Comparison of ENCODE assay signal across 12 cellular contexts in genomic region chr19:42474743-42475142, GRCh38. TPM values are rescaled to one million over a fixed set of nuclear protein-coding genes. Genes with fewer than 3 reads are reported as not detected.
"Had no signal": no experiment of that assay in that cellular context is flagged by ENCODE, and none has a peak within 500 bp of the region (broad histone marks: within the 10 kb centered on the region; RNA-seq: fewer than 3 reads in every experiment).

No MANE protein-coding gene starts in this region.

- ATAC-seq: activated T-helper 17 cell treated with anti-CD3 and anti-CD28 coated beads, Interleukin-2, amount 50 U/mL, for 72 hours; sciatic nerve had no signal

- DNase-seq: activated CD4-positive, alpha-beta T cell treated with anti-CD3 and anti-CD28 coated beads, Interleukin-2, amount 50 U/mL, for 4 hours; activated CD4-positive, CD25-positive, alpha-beta regulatory T cell treated with anti-CD3 and anti-CD28 coated beads, Interleukin-2, amount 50 U/mL, for 72 hours; activated naive CD4-positive, alpha-beta T cell treated with Interleukin-2 at 50 U/mL for 16 hours; cerebellar nuclear complex; erythroblast; immature natural killer cell; nephron progenitor cell; T1000 had no signal

RNA-seq across cellular contexts. Expression of gene CXCL17, which starts 32.0 kb away (rescaled TPM):
- total RNA-seq: activated T-helper 17 cell treated with anti-CD3 and anti-CD28 coated beads, Interleukin-2, amount 50 U/mL, for 72 hours; glomerular endothelial cell; osteocyte had no signal
- polyA plus RNA-seq: immature natural killer cell had no signal

RNA-seq across cellular contexts. Expression of gene CEACAM1, which starts 53.5 kb away (rescaled TPM):
- total RNA-seq: osteocyte had no signal
- polyA plus RNA-seq: immature natural killer cell had no signal
